Comparison of ENCODE assay signal across 8 cellular contexts in the genomic region with DNA sequence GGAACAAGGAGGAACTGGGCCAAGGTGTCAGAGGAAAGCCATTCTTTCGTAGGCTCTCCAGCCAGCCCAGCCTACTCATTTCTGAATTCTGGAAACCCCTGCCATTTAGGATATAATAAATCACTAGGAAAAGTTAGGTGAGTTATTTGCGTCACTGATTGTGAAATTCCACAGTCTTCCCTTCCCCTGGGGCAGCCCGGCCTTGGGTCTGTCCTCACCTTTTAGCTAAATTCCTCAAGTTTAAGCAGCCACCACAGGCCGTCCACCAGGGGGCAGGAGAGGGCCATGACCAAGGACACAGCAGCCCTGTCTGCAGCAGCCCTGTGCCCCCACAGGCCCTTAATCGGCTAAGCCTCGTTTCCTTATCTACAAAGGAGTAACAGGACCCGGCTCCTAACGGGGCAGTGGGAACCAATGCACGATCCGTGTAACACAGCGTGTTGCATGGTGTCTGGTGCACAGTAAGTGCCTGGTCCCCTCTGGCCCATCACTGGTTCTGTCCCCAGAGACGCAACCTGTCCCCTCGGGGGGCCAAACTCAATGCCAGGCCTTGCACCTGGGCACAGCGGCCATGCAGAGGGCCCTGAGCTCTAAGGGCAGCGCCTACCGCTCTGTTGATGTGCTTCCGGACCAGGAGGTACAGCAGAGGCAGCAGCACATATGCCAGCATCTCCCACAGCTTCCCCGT. TPM values are rescaled to one million over a fixed set of nuclear protein-coding genes. Genes with fewer than 3 reads are reported as not detected.
DNase-seq lines count a peak whose midpoint lies in the region; ATAC-seq and TF ChIP-seq lines count a peak whose summit lies in the region.

No MANE protein-coding gene starts in this region.

- no peak for TF ChIP-seq POLR2A in thyroid gland (IDR thresholded peaks at IDR 0.05)

- no peak for ATAC-seq in HG03457 (IDR thresholded peaks at IDR 0.05; ENCODE audit: unreplicated experiment)

- H3K27me3 ChIP-seq in thyroid gland: no peaks in the 10 kb centered on the region

- no peak overlapping the region for H3K4me3 Mint-ChIP-seq in osteocyte (ENCODE audit: unreplicated experiment)

- TF ChIP-seq CTCF in LNCAP (IDR thresholded peaks at IDR 0.05): peak; percentile 92
- peak; percentile 92 for TF ChIP-seq CTCF in osteocyte (IDR thresholded peaks at IDR 0.05)
- peak; percentile 74 to 92 (median 90) for TF ChIP-seq CTCF in thyroid gland (IDR thresholded peaks at IDR 0.05)

- no peaks in the 10 kb centered on the region for H3K9me3 Mint-ChIP-seq in osteocyte (ENCODE audit: unreplicated experiment)

- no peaks in the 10 kb centered on the region for H3K36me3 Mint-ChIP-seq in osteocyte (ENCODE audit: unreplicated experiment)

- no peaks in the 10 kb centered on the region for H3K9me3 ChIP-seq in thyroid gland

- no peak overlapping the region for H3K27ac ChIP-seq in thyroid gland

- H3K4me1 ChIP-seq in thyroid gland: peaks cover 0 to 4% of the 10 kb centered on the region in 2 donors

- intact Hi-C loops in thyroid gland (cut with DNase I): loop anchor here (5.0 kb wide), 1 partner anchor 86 kb away; no protein-coding TSS in a partner anchor

- no peak overlapping the region for H3K4me3 ChIP-seq in thyroid gland (replicated peaks in 1 of 3)

- H3K36me3 ChIP-seq in thyroid gland: peaks cover 3 to 4% of the 10 kb centered on the region in 2 donors

- peaks cover 2% of the 10 kb centered on the region for H3K4me1 Mint-ChIP-seq in osteocyte (ENCODE audit: unreplicated experiment)

- WGBS in thyroid gland, 2 donors: 30 to 43% methylated on average over 14 to 18 of the region's 18 CpGs

- peaks cover 3% of the 10 kb centered on the region for H3K27me3 Mint-ChIP-seq in osteocyte (ENCODE audit: unreplicated experiment)

- DNase-seq in ELF-1 (ENCODE audit: low read depth, low spot score) (peak; percentile 96), SK-N-DZ (ENCODE audit: low spot score) (peak; percentile 76), germinal center (ENCODE audit: low spot score) (peak; percentile 83), osteocyte (ENCODE audit: extremely low spot score, unreplicated experiment) (peak; percentile 94), thyroid gland (peak; percentile 87 to 91)
- DNase-seq in activated gamma-delta T cell treated with anti-CD3 and anti-CD28 coated beads, Interleukin-2, amount 50 U/mL, for 16 hours (ENCODE audit: low read depth): peak; percentile 74

- H3K27ac Mint-ChIP-seq in osteocyte (ENCODE audit: unreplicated experiment): no peak overlapping the region

RNA-seq across cellular contexts. Expression of gene GPR157, which starts 18.1 kb away (rescaled TPM):
- 0.08 and 0.25 TPM in 2 replicates for polyA plus RNA-seq in SK-N-DZ (2014; cell fraction: cytosol; rRNA removed)
- polyA plus RNA-seq in SK-N-DZ (2014; cell fraction: nucleus; rRNA removed): 0.05 TPM in 1 of 2 replicates, not detected in the other
- total RNA-seq in osteocyte: 0.76 and 4.1 TPM in 2 replicates
- total RNA-seq in thyroid gland: 10 to 100 TPM in 1 of 4 donors, 1 to 10 TPM in 3; 5.6 to 10.4 (median 7.3) TPM

RNA-seq across cellular contexts. Expression of gene SLC2A5, which starts 41.4 kb away (rescaled TPM):
- polyA plus RNA-seq in SK-N-DZ (2014; cell fraction: cytosol; rRNA removed): not detected in 2 replicates
- not detected in 2 replicates for polyA plus RNA-seq in SK-N-DZ (2014; cell fraction: nucleus; rRNA removed)
- total RNA-seq in osteocyte (0.39 TPM in 1 of 2 replicates, not detected in the other), thyroid gland (1 to 10 TPM in 1 of 4 donors, under 1 TPM in 3; 0.73 to 1.1 (median 0.88) TPM)
